In genomic region chr11:43987384-43988039, GRCh38 we compare ENCODE assay signal across 8 cellular contexts. TPM values are rescaled to one million over a fixed set of nuclear protein-coding genes. Genes with fewer than 3 reads are reported as not detected.
DNase-seq lines count a peak whose midpoint lies in the region; ATAC-seq, FAIRE-seq and TF ChIP-seq lines count a peak whose summit lies in the region.

No MANE protein-coding gene starts in this region.

- H3K4me3 ChIP-seq in lung (no peak overlapping the region), subcutaneous abdominal adipose tissue (ENCODE audit: low read depth in 1 of 5, low read length in 5 of 5) (peak overlapping the region in 2 of 5 donors; percentile 23 to 27)

- FAIRE-seq in endometrium (lab: Jason Lieb, UNC) = peak; percentile 37

- H3K36me3 ChIP-seq in lung (ENCODE audit: control insufficient read depth in 2 of 2, insufficient read depth in 2 of 2, low read length in 2 of 2) (no peaks in the 10 kb centered on the region), subcutaneous abdominal adipose tissue (ENCODE audit: control insufficient read depth in 5 of 5, insufficient read depth in 5 of 5, low read length in 5 of 5) (no peaks in the 10 kb centered on the region)

- WGBS in lung, 2 donors = 35 to 73% methylated on average over 17 of the region's 17 CpGs

- H3K27me3 ChIP-seq in lung (ENCODE audit: control insufficient read depth, insufficient read depth) (no peaks in the 10 kb centered on the region), subcutaneous abdominal adipose tissue (ENCODE audit: control insufficient read depth in 5 of 5, insufficient read depth in 4 of 5, low read length in 5 of 5) (peaks cover 0 to 17% (median 0%) of the 10 kb centered on the region in 5 donors)

- H3K4me1 ChIP-seq in lung (ENCODE audit: control insufficient read depth in 2 of 2, insufficient read depth in 2 of 2, low read length in 2 of 2) (peaks cover 0 to 31% of the 10 kb centered on the region in 2 donors), subcutaneous abdominal adipose tissue (ENCODE audit: control insufficient read depth in 5 of 5, insufficient read depth in 5 of 5, low read length in 5 of 5) (peaks cover 22 to 69% (median 45%) of the 10 kb centered on the region in 5 donors)

- DNase-seq in LHCN-M2 (ENCODE audit: low read depth) = peak; percentile 89
- peak; percentile 77 for DNase-seq in lung (ENCODE audit: low spot score)
- DNase-seq in activated CD4-positive, CD25-positive, alpha-beta regulatory T cell treated with anti-CD3 and anti-CD28 coated beads, Interleukin-2, amount 50 U/mL, for 72 hours = no peak
- no peak for DNase-seq in NCI-H2171 (lab: John Stamatoyannopoulos, UW)

- ATAC-seq in lung (ENCODE audit: insufficient read depth, low FRiP score) (no peak), HG02642 (IDR thresholded peaks at IDR 0.05; ENCODE audit: poor library complexity, unreplicated experiment) (no peak), HG03175 (IDR thresholded peaks at IDR 0.05; ENCODE audit: unreplicated experiment) (no peak)

- H3K9me3 ChIP-seq in lung (ENCODE audit: control insufficient read depth in 2 of 2, insufficient read depth in 1 of 2, low read length in 1 of 2) (no peaks in the 10 kb centered on the region), subcutaneous abdominal adipose tissue (ENCODE audit: control insufficient read depth in 5 of 5, low read length in 5 of 5) (no peaks in the 10 kb centered on the region)

- no peak for TF ChIP-seq CTCF in lung (IDR thresholded peaks at IDR 0.05; ENCODE audit: control extremely low read depth, extremely low read depth)

- peak overlapping the region in 3 of 5 donors; percentile 32 to 89 (median 53) for H3K9ac ChIP-seq in subcutaneous abdominal adipose tissue (ENCODE audit: low read length in 5 of 5)

- H3K27ac ChIP-seq in lung (ENCODE audit: low read depth in 1 of 2, low read length in 1 of 2) = peak overlapping the region; percentile 26 to 56
- H3K27ac ChIP-seq in subcutaneous abdominal adipose tissue (ENCODE audit: low read depth, low read length) = peak overlapping the region; percentile 77

RNA-seq across cellular contexts. Expression of gene C11orf96, which starts 45.1 kb away (rescaled TPM):
- total RNA-seq in LHCN-M2 (2014; rRNA removed) = not detected in 2 replicates
- 0.07 TPM for polyA plus RNA-seq in LHCN-M2 (2012)
- 100 to 1,000 TPM in 1 of 2 donors, 10 to 100 TPM in 1; 29.0 to 103 TPM for total RNA-seq in lung
- 100 to 1,000 TPM; 110 to 165 TPM for polyA plus RNA-seq in lung

Comparison
In these comparisons a context has a peak if more than half of its experiments do, and no peak if none do; other contexts are left out.
1. DNase-seq: peak in LHCN-M2 (single experiment) and lung (single experiment); none in activated CD4-positive, CD25-positive, alpha-beta regulatory T cell treated with anti-CD3 and anti-CD28 coated beads, Interleukin-2, amount 50 U/mL, for 72 hours (single experiment) and NCI-H2171 (single experiment).
2. RNA of gene C11orf96, which starts 45.1 kb away (total RNA-seq): 29.0 to 103 TPM in lung; not detected in LHCN-M2; every median in the first group is over 10 times any median in the second.